In genomic region chr11:72826191-72826941, GRCh38 we compare ENCODE assay signal across 23 cellular contexts. TPM values are rescaled to one million over a fixed set of nuclear protein-coding genes. Genes with fewer than 3 reads are reported as not detected.
DNase-seq lines count a peak whose midpoint lies in the region; ATAC-seq and TF ChIP-seq lines count a peak whose summit lies in the region.
"Had no signal": no experiment of that assay in that cellular context is flagged by ENCODE, and none has a peak within 500 bp of the region (broad histone marks: within the 10 kb centered on the region; RNA-seq: fewer than 3 reads in every experiment).

No MANE protein-coding gene starts in this region.

- no peak overlapping the region for H3K18ac ChIP-seq in mesenchymal stem cell (ENCODE audit: low read depth in 1 of 2, low read length in 2 of 2)

- H3K4me1 Mint-ChIP-seq in activated CD4-positive, alpha-beta memory T cell treated with anti-CD3 and anti-CD28 coated beads for 36 hours (ENCODE audit: low read depth), result peaks cover 13% of the 10 kb centered on the region
- peaks cover 26% of the 10 kb centered on the region for H3K4me1 Mint-ChIP-seq in activated CD4-positive, alpha-beta memory T cell treated with anti-CD3 and anti-CD28 coated beads, Interleukin-2, amount 10 ng/mL, durations not matched to agents 7 days and 5 days
- peaks cover 3% of the 10 kb centered on the region; the same call in 1 of the 2 replicates for H3K4me1 Mint-ChIP-seq in WTC11
- peaks cover 85% of the 10 kb centered on the region for H3K4me1 Mint-ChIP-seq in stimulated activated memory B cell treated with anti-CD40 and anti-IgM and Interleukin-4, amounts not matched to agents 10 μg/mL and 1 μg/mL and 100 μg/mL, for 72 hours

- no peak overlapping the region for H3K27ac ChIP-seq in mesenchymal stem cell (ENCODE audit: low read length, poor library complexity, severe bottlenecking)
- H3K27ac ChIP-seq in caudate nucleus (ENCODE audit: low read depth, low read length), result no peak overlapping the region
- H3K27ac ChIP-seq: 22Rv1, cardiac muscle cell, pancreas, SK-N-MC had no signal

- H3K9ac ChIP-seq in mesenchymal stem cell (ENCODE audit: low read length), result no peak overlapping the region

- H2AK5ac ChIP-seq in mesenchymal stem cell (ENCODE audit: low read length, severe bottlenecking), result no peak overlapping the region

- intact Hi-C loops in activated CD4-positive, alpha-beta memory T cell treated with anti-CD3 and anti-CD28 coated beads for 36 hours (cut with micrococcal nuclease), result no loop called here
- intact Hi-C loops in left cardiac atrium (cut with DNase I) (loop anchor here in 1 of 2 donors (5.0 kb wide), 1 partner anchor 351 kb away; no protein-coding TSS in a partner anchor), Right ventricle myocardium superior (cut with DNase I) (no loop called here)

- H3K14ac ChIP-seq in mesenchymal stem cell (ENCODE audit: low read length in 2 of 2), result no peak overlapping the region

- H3K79me1 ChIP-seq in mesenchymal stem cell (replicated peaks; ENCODE audit: low read length, poor library complexity, severe bottlenecking), result no peaks in the 10 kb centered on the region

- peaks cover 17% of the 10 kb centered on the region for H3K36me3 Mint-ChIP-seq in activated CD4-positive, alpha-beta memory T cell treated with anti-CD3 and anti-CD28 coated beads for 36 hours
- H3K36me3 Mint-ChIP-seq in activated CD4-positive, alpha-beta memory T cell treated with anti-CD3 and anti-CD28 coated beads, Interleukin-2, amount 10 ng/mL, durations not matched to agents 7 days and 5 days (ENCODE audit: low read depth), result peaks cover 60% of the 10 kb centered on the region
- no peaks in the 10 kb centered on the region for H3K36me3 Mint-ChIP-seq in WTC11
- H3K36me3 Mint-ChIP-seq in stimulated activated memory B cell treated with anti-CD40 and anti-IgM and Interleukin-4, amounts not matched to agents 10 μg/mL and 1 μg/mL and 100 μg/mL, for 72 hours, result peaks cover 46% of the 10 kb centered on the region

- H4K91ac ChIP-seq in mesenchymal stem cell (ENCODE audit: low read length), result peak overlapping the region; percentile 52

- no peak overlapping the region for H4K8ac ChIP-seq in mesenchymal stem cell (ENCODE audit: low read length)

- ATAC-seq in WTC11 (no peak), left cardiac atrium (no peak), Right ventricle myocardium superior (ENCODE audit: poor library complexity) (no peak)
- ATAC-seq in stimulated activated memory B cell treated with anti-CD40 and anti-IgM and Interleukin-4, amounts not matched to agents 10 μg/mL and 1 μg/mL and 100 μg/mL, for 72 hours, result no peak
- ATAC-seq: activated CD4-positive, CD25-positive, alpha-beta regulatory T cell treated with anti-CD3 and anti-CD28 coated beads, Interleukin-2, amount 50 U/mL, for 24 hours; gastrocnemius medialis; Panc1; pancreas; sciatic nerve; stimulated activated naive CD8-positive, alpha-beta T cell treated with anti-CD3 and anti-CD28 coated beads, Interleukin-15, Interleukin-2, amounts not matched to agents 100 U/mL and 50 U/mL, for 24 hours had no signal

- no peak overlapping the region for H3K23ac ChIP-seq in mesenchymal stem cell (ENCODE audit: low read length in 2 of 2)

- no peaks in the 10 kb centered on the region for H3K27me3 Mint-ChIP-seq in activated CD4-positive, alpha-beta memory T cell treated with anti-CD3 and anti-CD28 coated beads for 36 hours
- H3K27me3 Mint-ChIP-seq in activated CD4-positive, alpha-beta memory T cell treated with anti-CD3 and anti-CD28 coated beads, Interleukin-2, amount 10 ng/mL, durations not matched to agents 7 days and 5 days, result no peaks in the 10 kb centered on the region
- H3K27me3 Mint-ChIP-seq in WTC11 (ENCODE audit: low read depth), result peaks cover 23% of the 10 kb centered on the region
- no peaks in the 10 kb centered on the region for H3K27me3 Mint-ChIP-seq in stimulated activated memory B cell treated with anti-CD40 and anti-IgM and Interleukin-4, amounts not matched to agents 10 μg/mL and 1 μg/mL and 100 μg/mL, for 72 hours
- H3K27me3 Mint-ChIP-seq: type B pancreatic cell had no signal

- POLR2A ChIA-PET in activated CD4-positive, alpha-beta memory T cell treated with anti-CD3 and anti-CD28 coated beads for 36 hours (lab: Charles Lee), result no interaction called here
- POLR2A ChIA-PET in activated CD4-positive, alpha-beta memory T cell treated with anti-CD3 and anti-CD28 coated beads, Interleukin-2, amount 10 ng/mL, durations not matched to agents 7 days and 5 days (lab: Charles Lee), result interaction anchor here (7.4 kb wide), 1 partner anchor 12 kb away, joined by 58 read pairs; the partner anchor contains the start of gene ATG16L2
- POLR2A ChIA-PET in WTC11 (lab: Charles Lee), result no interaction called here

- H3K9me3 ChIP-seq in mesenchymal stem cell (ENCODE audit: control insufficient read depth, low read length), result no peaks in the 10 kb centered on the region
- H3K9me3 ChIP-seq: gastrocnemius medialis, pancreas had no signal

- no peaks in the 10 kb centered on the region for H3K9me3 Mint-ChIP-seq in activated CD4-positive, alpha-beta memory T cell treated with anti-CD3 and anti-CD28 coated beads for 36 hours
- no peaks in the 10 kb centered on the region for H3K9me3 Mint-ChIP-seq in activated CD4-positive, alpha-beta memory T cell treated with anti-CD3 and anti-CD28 coated beads, Interleukin-2, amount 10 ng/mL, durations not matched to agents 7 days and 5 days
- H3K9me3 Mint-ChIP-seq in WTC11, result no peaks in the 10 kb centered on the region
- no peaks in the 10 kb centered on the region for H3K9me3 Mint-ChIP-seq in stimulated activated memory B cell treated with anti-CD40 and anti-IgM and Interleukin-4, amounts not matched to agents 10 μg/mL and 1 μg/mL and 100 μg/mL, for 72 hours
- H3K9me3 Mint-ChIP-seq: H9, type B pancreatic cell had no signal

- peaks cover 0 to 24% of the 10 kb centered on the region in 2 experiments for H3K36me3 ChIP-seq in mesenchymal stem cell (ENCODE audit: control insufficient read depth in 1 of 2, insufficient read depth in 2 of 2, low read depth in 1 of 2, low read length in 2 of 2)
- H3K36me3 ChIP-seq: cardiac muscle cell, gastrocnemius medialis, pancreas had no signal

- 94% methylated on average over 10 of the region's 15 CpGs for WGBS in mesenchymal stem cell

- H3K27me3 ChIP-seq in mesenchymal stem cell (ENCODE audit: control insufficient read depth in 1 of 2, insufficient read depth in 1 of 2, low read length in 2 of 2), result no peaks in the 10 kb centered on the region
- H3K27me3 ChIP-seq: cardiac muscle cell, gastrocnemius medialis, pancreas had no signal

- H3K4me3 Mint-ChIP-seq in activated CD4-positive, alpha-beta memory T cell treated with anti-CD3 and anti-CD28 coated beads for 36 hours, result no peak overlapping the region
- no peak overlapping the region for H3K4me3 Mint-ChIP-seq in activated CD4-positive, alpha-beta memory T cell treated with anti-CD3 and anti-CD28 coated beads, Interleukin-2, amount 10 ng/mL, durations not matched to agents 7 days and 5 days
- H3K4me3 Mint-ChIP-seq in WTC11, result no peak overlapping the region
- H3K4me3 Mint-ChIP-seq in stimulated activated memory B cell treated with anti-CD40 and anti-IgM and Interleukin-4, amounts not matched to agents 10 μg/mL and 1 μg/mL and 100 μg/mL, for 72 hours, result no peak overlapping the region
- H3K4me3 Mint-ChIP-seq: H9, type B pancreatic cell had no signal

- no peak overlapping the region for H3K4ac ChIP-seq in mesenchymal stem cell (ENCODE audit: low read depth in 1 of 2, low read length in 2 of 2)

- H2BK12ac ChIP-seq in mesenchymal stem cell (ENCODE audit: low read length in 2 of 2), result no peak overlapping the region

- no peak overlapping the region for H2AFZ ChIP-seq in mesenchymal stem cell (ENCODE audit: low read depth, low read length)

- no peak overlapping the region for H2BK15ac ChIP-seq in mesenchymal stem cell (ENCODE audit: low read depth, poor library complexity, severe bottlenecking)

- no peak overlapping the region for H2BK120ac ChIP-seq in mesenchymal stem cell (ENCODE audit: low read depth, low read length)

- peaks cover 34% of the 10 kb centered on the region for H3K4me1 ChIP-seq in mesenchymal stem cell (ENCODE audit: control insufficient read depth, insufficient read depth, low read depth, low read length)

- no peak overlapping the region for H3K4me3 ChIP-seq in mesenchymal stem cell (ENCODE audit: insufficient read depth in 1 of 2, low read depth in 1 of 2, low read length in 2 of 2)
- H3K4me3 ChIP-seq: cardiac muscle cell, gastrocnemius medialis, pancreas, SK-N-MC had no signal

- no peak for TF ChIP-seq CTCF in WTC11 (IDR thresholded peaks at IDR 0.05)

- no peak overlapping the region for H2BK5ac ChIP-seq in mesenchymal stem cell (ENCODE audit: low read depth, low read length, poor library complexity, severe bottlenecking)

- DNase-seq in activated CD4-positive, alpha-beta memory T cell treated with anti-CD3 and anti-CD28 coated beads for 36 hours, result no peak
- no peak for DNase-seq in activated CD4-positive, alpha-beta memory T cell treated with anti-CD3 and anti-CD28 coated beads, Interleukin-2, amount 10 ng/mL, durations not matched to agents 7 days and 5 days
- DNase-seq in WTC11 (ENCODE audit: low spot score), result no peak
- DNase-seq in mesenchymal stem cell, result no peak
- DNase-seq in left cardiac atrium, result no peak
- no peak for DNase-seq in Right ventricle myocardium superior
- no peak for DNase-seq in caudate nucleus (lab: John Stamatoyannopoulos, UW)
- DNase-seq: activated effector memory CD4-positive, alpha-beta T cell treated with Interleukin-2 at 50 U/mL for 16 hours; gastrocnemius medialis; H9; NCI-H1417 treated with DMSO at 0.1 percent for 48 hours; NCI-H82; stimulated activated naive CD8-positive, alpha-beta T cell treated with anti-CD3 and anti-CD28 coated beads, Interleukin-15, Interleukin-2, amounts not matched to agents 100 U/mL and 50 U/mL, for 24 hours; T-helper 9 cell had no signal

- CTCF ChIA-PET in activated CD4-positive, alpha-beta memory T cell treated with anti-CD3 and anti-CD28 coated beads for 36 hours (lab: Charles Lee), result no interaction called here
- CTCF ChIA-PET in activated CD4-positive, alpha-beta memory T cell treated with anti-CD3 and anti-CD28 coated beads, Interleukin-2, amount 10 ng/mL, durations not matched to agents 7 days and 5 days (lab: Charles Lee), result interaction anchor here (2.2 kb wide), 1 partner anchor 316 kb away, joined by 5 read pairs; no protein-coding TSS in a partner anchor
- CTCF ChIA-PET in WTC11 (lab: Charles Lee), result interaction anchor here (0.6 to 8.7 kb wide), 5 partner anchors 32 to 551 kb away, joined by 3 to 83 read pairs (median 3); partner anchors contain the start of gene STARD10

- peak overlapping the region; percentile 73 for H3K27ac Mint-ChIP-seq in activated CD4-positive, alpha-beta memory T cell treated with anti-CD3 and anti-CD28 coated beads for 36 hours
- H3K27ac Mint-ChIP-seq in activated CD4-positive, alpha-beta memory T cell treated with anti-CD3 and anti-CD28 coated beads, Interleukin-2, amount 10 ng/mL, durations not matched to agents 7 days and 5 days, result no peak overlapping the region
- no peak overlapping the region; the same call in 1 of the 2 replicates for H3K27ac Mint-ChIP-seq in WTC11
- peak overlapping the region; percentile 67 for H3K27ac Mint-ChIP-seq in stimulated activated memory B cell treated with anti-CD40 and anti-IgM and Interleukin-4, amounts not matched to agents 10 μg/mL and 1 μg/mL and 100 μg/mL, for 72 hours

- H3K4me2 ChIP-seq in mesenchymal stem cell (ENCODE audit: low read length, poor library complexity, severe bottlenecking), result no peak overlapping the region

RNA-seq across cellular contexts. Expression of gene ATG16L2, which starts 12.2 kb away (rescaled TPM):
- 10 to 100 TPM; 79.7 to 91.1 TPM for total RNA-seq in activated CD4-positive, alpha-beta memory T cell treated with anti-CD3 and anti-CD28 coated beads for 36 hours
- total RNA-seq in activated CD4-positive, alpha-beta memory T cell treated with anti-CD3 and anti-CD28 coated beads, Interleukin-2, amount 10 ng/mL, durations not matched to agents 7 days and 5 days, result 100 to 1,000 TPM; 135 to 137 TPM
- total RNA-seq in WTC11 (2021) (22.2 to 29.0 TPM (median 28.6 TPM) in 3 replicates), left cardiac atrium (10 to 100 TPM; 11.9 to 16.3 TPM), Right ventricle myocardium superior (16.8 TPM)
- polyA plus RNA-seq in mesenchymal stem cell (2013, experiment 1 of 2), result 12.0 TPM
- 10.4 TPM for polyA plus RNA-seq in mesenchymal stem cell (2013, experiment 2 of 2)

RNA-seq across cellular contexts. Expression of gene STARD10, which starts 32.5 kb away (rescaled TPM):
- 10 to 100 TPM; 14.8 to 16.8 TPM for total RNA-seq in activated CD4-positive, alpha-beta memory T cell treated with anti-CD3 and anti-CD28 coated beads for 36 hours
- 10 to 100 TPM; 11.3 to 11.6 TPM for total RNA-seq in activated CD4-positive, alpha-beta memory T cell treated with anti-CD3 and anti-CD28 coated beads, Interleukin-2, amount 10 ng/mL, durations not matched to agents 7 days and 5 days
- total RNA-seq in WTC11 (2021), result 32.0 to 40.9 TPM (median 36.6 TPM) in 3 replicates
- 16.5 TPM for polyA plus RNA-seq in mesenchymal stem cell (2013, experiment 1 of 2)
- 13.7 TPM for polyA plus RNA-seq in mesenchymal stem cell (2013, experiment 2 of 2)
- 10 to 100 TPM; 87.4 to 93.9 TPM for total RNA-seq in left cardiac atrium
- total RNA-seq in Right ventricle myocardium superior, result 117 TPM

Comparison
In these comparisons a context has a peak if more than half of its experiments do, and no peak if none do; other contexts are left out.
1. H3K27ac Mint-ChIP-seq: peak in activated CD4-positive, alpha-beta memory T cell treated with anti-CD3 and anti-CD28 coated beads for 36 hours (single experiment) and stimulated activated memory B cell treated with anti-CD40 and anti-IgM and Interleukin-4, amounts not matched to agents 10 μg/mL and 1 μg/mL and 100 μg/mL, for 72 hours (single experiment); none in activated CD4-positive, alpha-beta memory T cell treated with anti-CD3 and anti-CD28 coated beads, Interleukin-2, amount 10 ng/mL, durations not matched to agents 7 days and 5 days (single experiment) and WTC11 (single experiment).